ENCODE assay signal across 17 cellular contexts in genomic region chr3:139377378-139377777, GRCh38. TPM values are rescaled to one million over a fixed set of nuclear protein-coding genes. Genes with fewer than 3 reads are reported as not detected.
DNase-seq lines count a peak whose midpoint lies in the region; ATAC-seq and TF ChIP-seq lines count a peak whose summit lies in the region.
"Had no signal": no experiment of that assay in that cellular context is flagged by ENCODE, and none has a peak within 500 bp of the region (broad histone marks: within the 10 kb centered on the region; RNA-seq: fewer than 3 reads in every experiment).

No MANE protein-coding gene starts in this region.

- H3K79me2 ChIP-seq in osteoblast (ENCODE audit: insufficient read depth, low read length), result peaks cover 64% of the 10 kb centered on the region

- H3K27me3 Mint-ChIP-seq in activated T-cell treated with anti-CD3 and anti-CD28 coated beads, Interleukin-2, amount 50 U/mL, for 72 hours (ENCODE audit: low read depth), result no peaks in the 10 kb centered on the region
- no peaks in the 10 kb centered on the region for H3K27me3 Mint-ChIP-seq in T-cell
- no peaks in the 10 kb centered on the region for H3K27me3 Mint-ChIP-seq in central memory CD8-positive, alpha-beta T cell
- H3K27me3 Mint-ChIP-seq: B cell; CD4-positive, alpha-beta T cell had no signal

- H3K9ac ChIP-seq in liver (ENCODE audit: low read depth in 1 of 2, low read length in 2 of 2), result no peak overlapping the region

- H3K36me3 Mint-ChIP-seq in activated T-cell treated with anti-CD3 and anti-CD28 coated beads, Interleukin-2, amount 50 U/mL, for 72 hours (ENCODE audit: insufficient read depth in 2 of 2), result peaks cover 12 to 36% of the 10 kb centered on the region in 2 donors
- peaks cover 69% of the 10 kb centered on the region for H3K36me3 Mint-ChIP-seq in T-cell
- H3K36me3 Mint-ChIP-seq in central memory CD8-positive, alpha-beta T cell (ENCODE audit: insufficient read depth), result peaks cover 64% of the 10 kb centered on the region

- ATAC-seq in activated T-cell treated with anti-CD3 and anti-CD28 coated beads, Interleukin-2, amount 50 U/mL, for 72 hours (replicated peaks in 1 of 2), result no peak
- ATAC-seq in T-cell (replicated peaks in 1 of 4), result no peak
- no peak for ATAC-seq in central memory CD8-positive, alpha-beta T cell (replicated peaks; ENCODE audit: extremely low read depth, poor library complexity, severe bottlenecking)

- peaks cover 28% of the 10 kb centered on the region for H3K4me1 Mint-ChIP-seq in activated T-cell treated with anti-CD3 and anti-CD28 coated beads, Interleukin-2, amount 50 U/mL, for 72 hours (ENCODE audit: low read depth)
- peaks cover 21 to 31% (median 29%) of the 10 kb centered on the region in 3 donors for H3K4me1 Mint-ChIP-seq in T-cell
- H3K4me1 Mint-ChIP-seq in central memory CD8-positive, alpha-beta T cell, result peaks cover 24% of the 10 kb centered on the region
- H3K4me1 Mint-ChIP-seq: H9 had no signal

- H3K4me3 ChIP-seq in liver (ENCODE audit: low read depth in 1 of 3, low read length in 3 of 3) (no peak overlapping the region), osteoblast (ENCODE audit: insufficient read depth, low read length) (no peak overlapping the region)

- no peak overlapping the region for H3K4me2 ChIP-seq in osteoblast (ENCODE audit: insufficient read depth, low read length)

- no peak for TF ChIP-seq RAD21 in liver (IDR thresholded peaks at IDR 0.05)

- H3K27ac ChIP-seq in liver (ENCODE audit: low read depth in 1 of 2, low read length in 2 of 2), result no peak overlapping the region
- no peak overlapping the region for H3K27ac ChIP-seq in osteoblast (ENCODE audit: low read depth, low read length)

- no peak overlapping the region for H2AFZ ChIP-seq in osteoblast (ENCODE audit: low read length)

- POLR2A ChIA-PET in T-cell (lab: Charles Lee), result no interaction called here

- no peak for DNase-seq in activated T-cell treated with anti-CD3 and anti-CD28 coated beads, Interleukin-2, amount 50 U/mL, for 72 hours
- no peak for DNase-seq in activated T-cell treated with anti-CD3 and anti-CD28 coated beads, Interleukin-2, amount 50 U/mL, for 1 hour
- DNase-seq in T-cell, result no peak
- no peak for DNase-seq in central memory CD8-positive, alpha-beta T cell (ENCODE audit: low spot score in 2 of 2)
- DNase-seq in osteoblast (ENCODE audit: insufficient read length, low spot score, missing footprints), result no peak
- DNase-seq in NCI-H524 treated with DMSO at 0.1 percent for 48 hours (lab: John Stamatoyannopoulos, UW), result no peak
- DNase-seq in NK-92 (lab: John Stamatoyannopoulos, UW; ENCODE audit: unreplicated experiment), result no peak
- DNase-seq: ACHN; C1 segment of cervical spinal cord; CD4-positive, alpha-beta T cell; DMS153; DMS79 treated with DMSO at 0.1 percent for 48 hours; EL; GOT3; H9 had no signal

- H4K20me1 ChIP-seq in osteoblast (ENCODE audit: insufficient read depth, low read length), result peaks cover 50% of the 10 kb centered on the region

- no peak overlapping the region for H3K4me3 Mint-ChIP-seq in activated T-cell treated with anti-CD3 and anti-CD28 coated beads, Interleukin-2, amount 50 U/mL, for 72 hours
- H3K4me3 Mint-ChIP-seq in T-cell, result no peak overlapping the region
- no peak overlapping the region for H3K4me3 Mint-ChIP-seq in central memory CD8-positive, alpha-beta T cell
- H3K4me3 Mint-ChIP-seq: B cell; CD4-positive, alpha-beta T cell; H9 had no signal

- TF ChIP-seq CTCF in liver (IDR thresholded peaks at IDR 0.05; ENCODE audit: low read depth, low read length, missing input control), result no peak
- no peak for TF ChIP-seq CTCF in osteoblast (IDR thresholded peaks at IDR 0.05; ENCODE audit: extremely low read depth, low read depth, low read length)

- H3K9me3 ChIP-seq in liver (ENCODE audit: control insufficient read depth in 4 of 4, low read length in 3 of 4) (no peaks in the 10 kb centered on the region), osteoblast (ENCODE audit: low read depth, low read length) (no peaks in the 10 kb centered on the region)

- H3K36me3 ChIP-seq in liver (ENCODE audit: control insufficient read depth in 4 of 4, insufficient read depth in 3 of 4, low read depth in 1 of 4, low read length in 3 of 4), result peaks cover 7 to 68% (median 63%) of the 10 kb centered on the region in 4 donors
- peaks cover 92% of the 10 kb centered on the region for H3K36me3 ChIP-seq in osteoblast (ENCODE audit: insufficient read depth, low read length)

- H3K4me1 ChIP-seq in liver (ENCODE audit: control insufficient read depth in 4 of 4, insufficient read depth in 4 of 4, low read length in 3 of 4) (peaks cover 0 to 13% (median 2%) of the 10 kb centered on the region in 4 donors), osteoblast (ENCODE audit: insufficient read depth, low read length) (no peaks in the 10 kb centered on the region)

- WGBS in liver, result 73% methylated on average over 3 of the region's 3 CpGs

- CTCF ChIA-PET in T-cell (lab: Charles Lee), result no interaction called here

- H3K27ac Mint-ChIP-seq in activated T-cell treated with anti-CD3 and anti-CD28 coated beads, Interleukin-2, amount 50 U/mL, for 72 hours, result peak overlapping the region; percentile 27
- peak overlapping the region; percentile 30 to 36 for H3K27ac Mint-ChIP-seq in T-cell
- H3K27ac Mint-ChIP-seq in central memory CD8-positive, alpha-beta T cell (ENCODE audit: low read depth), result peak overlapping the region; percentile 64
- H3K27ac Mint-ChIP-seq: B cell; CD4-positive, alpha-beta T cell; H9 had no signal

- H3K27me3 ChIP-seq in liver (ENCODE audit: control insufficient read depth in 4 of 4, insufficient read depth in 4 of 4, low read length in 3 of 4) (no peaks in the 10 kb centered on the region), osteoblast (ENCODE audit: insufficient read depth, low read length) (no peaks in the 10 kb centered on the region)

- H3K9me3 Mint-ChIP-seq in activated T-cell treated with anti-CD3 and anti-CD28 coated beads, Interleukin-2, amount 50 U/mL, for 72 hours, result no peaks in the 10 kb centered on the region
- no peaks in the 10 kb centered on the region for H3K9me3 Mint-ChIP-seq in T-cell
- no peaks in the 10 kb centered on the region for H3K9me3 Mint-ChIP-seq in central memory CD8-positive, alpha-beta T cell
- H3K9me3 Mint-ChIP-seq: CD4-positive, alpha-beta T cell; H9 had no signal

TF ChIP-seq in liver, 16 proteins besides CTCF, POLR2A, EP300 and RAD21:
- TF ChIP-seq FOXA2 (IDR thresholded peaks at IDR 0.05) (no peak), HNF4A (conservative IDR thresholded peaks at IDR 0.05) (peak; percentile 50 to 74), ZBTB33 (IDR thresholded peaks at IDR 0.05) (no peak), JUND (IDR thresholded peaks at IDR 0.05) (no peak), TAF1 (conservative IDR thresholded peaks at IDR 0.05) (no peak), EGR1 (IDR thresholded peaks at IDR 0.05; ENCODE audit: low read depth in 2 of 2) (no peak), HNF4G (IDR thresholded peaks at IDR 0.05) (no peak)
TF ChIP-seq in liver: peak in this region for 1.

RNA-seq across cellular contexts. Expression of gene COPB2, which starts 12.1 kb away (rescaled TPM):
- 100 to 1,000 TPM in 1 of 2 donors, 10 to 100 TPM in 1; 85.2 to 105 TPM for total RNA-seq in activated T-cell treated with anti-CD3 and anti-CD28 coated beads, Interleukin-2, amount 50 U/mL, for 72 hours
- total RNA-seq in T-cell (10 to 100 TPM; 25.6 to 76.6 (median 68.2) TPM), liver (100 to 1,000 TPM in 1 of 2 donors, 10 to 100 TPM in 1; 91.3 to 145 TPM), osteoblast (164 and 173 TPM in 2 replicates)
- polyA plus RNA-seq in liver, result 10 to 100 TPM; 45.4 to 52.7 TPM

RNA-seq across cellular contexts. Expression of gene MRPS22, which starts 33.6 kb away (rescaled TPM):
- total RNA-seq in activated T-cell treated with anti-CD3 and anti-CD28 coated beads, Interleukin-2, amount 50 U/mL, for 72 hours, result 10 to 100 TPM; 61.7 to 67.5 TPM
- total RNA-seq in T-cell (10 to 100 TPM; 32.4 to 36.9 (median 33.9) TPM), liver (10 to 100 TPM; 33.3 to 54.9 TPM), osteoblast (65.1 and 68.1 TPM in 2 replicates)
- 10 to 100 TPM; 41.1 to 48.0 TPM for polyA plus RNA-seq in liver
